Comparison of ENCODE assay signal across 20 cellular contexts in genomic region chr3:99388736-99389135, GRCh38.
DNase-seq lines count a peak whose midpoint lies in the region; ATAC-seq and TF ChIP-seq lines count a peak whose summit lies in the region.
"Had no signal": no experiment of that assay in that cellular context is flagged by ENCODE, and none has a peak within 500 bp of the region (broad histone marks: within the 10 kb centered on the region; RNA-seq: fewer than 3 reads in every experiment).

No MANE protein-coding gene starts in this region.

- H3K27ac Mint-ChIP-seq in chondrocyte (ENCODE audit: unreplicated experiment), result no peak overlapping the region
- H3K27ac Mint-ChIP-seq: CD4-positive, CD25-positive, alpha-beta regulatory T cell; CD8-positive, alpha-beta memory T cell had no signal

- no peaks in the 10 kb centered on the region for H3K27me3 ChIP-seq in ACC112 (ENCODE audit: insufficient read depth, low read length)
- H3K27me3 ChIP-seq in parathyroid adenoma (ENCODE audit: control insufficient read depth, insufficient read depth, low read length), result no peaks in the 10 kb centered on the region
- H3K27me3 ChIP-seq in HAP-1 (ENCODE audit: low read depth), result no peaks in the 10 kb centered on the region
- H3K27me3 ChIP-seq: BE2C had no signal

- no peaks in the 10 kb centered on the region for H3K27me3 Mint-ChIP-seq in chondrocyte (ENCODE audit: low read depth)
- H3K27me3 Mint-ChIP-seq: CD4-positive, CD25-positive, alpha-beta regulatory T cell; CD8-positive, alpha-beta memory T cell had no signal

- no peak overlapping the region for H3K4me2 ChIP-seq in parathyroid adenoma (ENCODE audit: low read length)
- H3K4me2 ChIP-seq: KMS-11 had no signal

- H3K9me3 Mint-ChIP-seq in chondrocyte (ENCODE audit: low read depth), result no peaks in the 10 kb centered on the region

- H3K4me3 Mint-ChIP-seq in chondrocyte (ENCODE audit: unreplicated experiment), result no peak overlapping the region
- H3K4me3 Mint-ChIP-seq: CD4-positive, CD25-positive, alpha-beta regulatory T cell; CD8-positive, alpha-beta memory T cell had no signal

- in situ Hi-C loops in HAP-1 (cut with MboI; ENCODE audit: low sequenced_read_pairs), result no loop called here

- H3K36me3 Mint-ChIP-seq in chondrocyte (ENCODE audit: low read depth), result no peaks in the 10 kb centered on the region
- H3K36me3 Mint-ChIP-seq: CD4-positive, CD25-positive, alpha-beta regulatory T cell; CD8-positive, alpha-beta memory T cell had no signal

- H3K4me1 ChIP-seq in ACC112 (ENCODE audit: control insufficient read depth, insufficient read depth, low read length, unreplicated experiment), result peaks cover 33% of the 10 kb centered on the region
- no peaks in the 10 kb centered on the region for H3K4me1 ChIP-seq in parathyroid adenoma
- H3K4me1 ChIP-seq in HAP-1, result no peaks in the 10 kb centered on the region
- H3K4me1 ChIP-seq: BE2C had no signal

- DNase-seq in chondrocyte (ENCODE audit: low spot score) (no peak), middle frontal gyrus (ENCODE audit: extremely low spot score, low spot score) (peak; percentile 27), anterior cingulate cortex (lab: John Stamatoyannopoulos, UW) (no peak), HAP-1 (ENCODE audit: low spot score in 2 of 2) (no peak), left ventricle myocardium superior (no peak)
- no peak for DNase-seq in activated CD8-positive, alpha-beta memory T cell treated with anti-CD3 and anti-CD28 coated beads, Interleukin-2, amount 50 U/mL, for 48 hours
- DNase-seq: BE2C; C1 segment of cervical spinal cord; CD4-positive, CD25-positive, alpha-beta regulatory T cell; CD8-positive, alpha-beta memory T cell; COR-L47; DMS 273 treated with DMSO at 0.1 percent for 48 hours; DMS53; DND-41; EL; GOT3; H7 had no signal

- H3K4me3 ChIP-seq in ACC112 (ENCODE audit: low read depth, low read length), result no peak overlapping the region
- no peak overlapping the region for H3K4me3 ChIP-seq in parathyroid adenoma (ENCODE audit: low read depth, low read length)
- no peak overlapping the region for H3K4me3 ChIP-seq in HAP-1

- ATAC-seq in left ventricle myocardium superior, result no peak

- H2AFZ ChIP-seq in ACC112 (ENCODE audit: low read length, unreplicated experiment), result peak overlapping the region; percentile 55
- H2AFZ ChIP-seq in parathyroid adenoma, result peak overlapping the region; percentile 23

- H3K4me1 Mint-ChIP-seq in chondrocyte (ENCODE audit: low read depth), result peaks cover 51% of the 10 kb centered on the region
- H3K4me1 Mint-ChIP-seq: CD4-positive, CD25-positive, alpha-beta regulatory T cell; CD8-positive, alpha-beta memory T cell had no signal

- H3K9ac ChIP-seq in parathyroid adenoma, result no peak overlapping the region
- H3K9ac ChIP-seq: KMS-11 had no signal

- H3K9me3 ChIP-seq in parathyroid adenoma (ENCODE audit: control insufficient read depth, low read length), result no peaks in the 10 kb centered on the region
- H3K9me3 ChIP-seq in HAP-1, result no peaks in the 10 kb centered on the region
- H3K9me3 ChIP-seq: BE2C had no signal

- TF ChIP-seq CTCF in chondrocyte (IDR thresholded peaks at IDR 0.05) (peak; percentile 33), parathyroid adenoma (IDR thresholded peaks at IDR 0.05) (no peak)

- intact Hi-C loops in left ventricle myocardium superior (cut with micrococcal nuclease), result no loop called here

- H3K79me2 ChIP-seq in ACC112 (ENCODE audit: control insufficient read depth, insufficient read depth, low read length, unreplicated experiment), result no peaks in the 10 kb centered on the region
- H3K79me2 ChIP-seq in parathyroid adenoma, result no peaks in the 10 kb centered on the region

- 0 out of 2 replicates have a peak overlapping the region, but pooled peaks have one; percentile 11 for H3K27ac ChIP-seq in ACC112 (ENCODE audit: low read depth, low read length)
- H3K27ac ChIP-seq in parathyroid adenoma, result no peak overlapping the region
- H3K27ac ChIP-seq: KMS-11 had no signal

- H3K36me3 ChIP-seq in ACC112 (ENCODE audit: insufficient read depth, low read length) (no peaks in the 10 kb centered on the region), parathyroid adenoma (ENCODE audit: control insufficient read depth, insufficient read depth, low read length) (no peaks in the 10 kb centered on the region), HAP-1 (replicated peaks) (no peaks in the 10 kb centered on the region)
- H3K36me3 ChIP-seq: BE2C had no signal
